Comparison of ENCODE assay signal across 22 cellular contexts in genomic region chr5:36664762-36665161, GRCh38. TPM values are rescaled to one million over a fixed set of nuclear protein-coding genes. Genes with fewer than 3 reads are reported as not detected.
A peak's percentile ranks its signal among the peaks of the same experiment; 100 is the strongest.
DNase-seq lines count a peak whose midpoint lies in the region; ATAC-seq and TF ChIP-seq lines count a peak whose summit lies in the region.
"Had no signal": no experiment of that assay in that cellular context is flagged by ENCODE, and none has a peak within 500 bp of the region (broad histone marks: within the 10 kb centered on the region; RNA-seq: fewer than 3 reads in every experiment).

No MANE protein-coding gene starts in this region.

- H3K27me3 Mint-ChIP-seq in WTC11 (ENCODE audit: low read depth) (no peaks in the 10 kb centered on the region), T-cell (peaks cover 7 to 13% of the 10 kb centered on the region in 2 donors)

- H3K9me3 Mint-ChIP-seq in WTC11, result no peaks in the 10 kb centered on the region
- no peaks in the 10 kb centered on the region for H3K9me3 Mint-ChIP-seq in T-cell
- H3K9me3 Mint-ChIP-seq: activated T-cell treated with anti-CD3 and anti-CD28 coated beads, Interleukin-2, amount 50 U/mL, for 24 hours; CD4-positive, alpha-beta T cell had no signal

- H3K4me1 Mint-ChIP-seq in WTC11 (peaks cover 45% of the 10 kb centered on the region), T-cell (no peaks in the 10 kb centered on the region)

- DNase-seq in HT1080 (ENCODE audit: low read depth) (peak; percentile 82), WTC11 (ENCODE audit: low spot score) (no peak), epithelial cell of esophagus (ENCODE audit: low read depth) (peak; percentile 67), occipital lobe (lab: John Stamatoyannopoulos, UW) (peak; percentile 9), T-cell (no peak), NCI-H2029 treated with DMSO at 0.1 percent for 48 hours (lab: John Stamatoyannopoulos, UW) (no peak)
- DNase-seq: activated CD4-positive, CD25-positive, alpha-beta regulatory T cell treated with anti-CD3 and anti-CD28 coated beads, Interleukin-2, amount 50 U/mL, for 72 hours; activated CD8-positive, alpha-beta memory T cell treated with anti-CD3 and anti-CD28 coated beads for 24 hours; activated naive CD4-positive, alpha-beta T cell treated with Interleukin-2 at 50 U/mL for 16 hours; activated T-cell treated with anti-CD3 and anti-CD28 coated beads, Interleukin-2, amount 50 U/mL, for 24 hours; CD4-positive, alpha-beta T cell; DMS153; effector CD8-positive, alpha-beta T cell; NCI-H187; nephron progenitor cell; Right ventricle myocardium superior had no signal

- TF ChIP-seq CTCF in WTC11 (IDR thresholded peaks at IDR 0.05) (no peak), epithelial cell of esophagus (IDR thresholded peaks at IDR 0.05; ENCODE audit: insufficient read depth, low read depth, low read length, missing control alignments) (no peak)

- H3K36me3 Mint-ChIP-seq in WTC11, result peaks cover 12% of the 10 kb centered on the region
- H3K36me3 Mint-ChIP-seq in T-cell, result no peaks in the 10 kb centered on the region

- POLR2A ChIA-PET in WTC11 (lab: Charles Lee), result no interaction called here
- POLR2A ChIA-PET in T-cell (lab: Charles Lee), result no interaction called here

- H3K4me3 Mint-ChIP-seq in WTC11 (no peak overlapping the region), T-cell (no peak overlapping the region)
- H3K4me3 Mint-ChIP-seq: activated T-cell treated with anti-CD3 and anti-CD28 coated beads, Interleukin-2, amount 50 U/mL, for 24 hours; CD4-positive, alpha-beta T cell; nephron progenitor cell had no signal

- CTCF ChIA-PET in WTC11 (lab: Charles Lee), result interaction anchor here (0.6 to 1.0 kb wide), 2 partner anchors 10 to 42 kb away, joined by 3 to 4 read pairs; no protein-coding TSS in a partner anchor
- CTCF ChIA-PET in T-cell (lab: Charles Lee), result no interaction called here

- H3K27ac Mint-ChIP-seq in WTC11 (no peak overlapping the region), T-cell (no peak overlapping the region)
- H3K27ac Mint-ChIP-seq: activated T-cell treated with anti-CD3 and anti-CD28 coated beads, Interleukin-2, amount 50 U/mL, for 24 hours; CD4-positive, alpha-beta T cell; nephron progenitor cell had no signal

- no peak overlapping the region for H3K4me3 ChIP-seq in epithelial cell of esophagus (ENCODE audit: low read length)
- H3K4me3 ChIP-seq: HAP-1, K562 had no signal

- ATAC-seq in WTC11 (peak; percentile 53), GM21529 (IDR thresholded peaks at IDR 0.05; ENCODE audit: unreplicated experiment) (no peak), SK-N-SH treated with all-trans-retinoic acid at 6 μM for 48 hours (no peak), T-cell (replicated peaks in 1 of 4) (no peak)
- ATAC-seq: K562, left lobe of liver had no signal

TF ChIP-seq in WTC11, 78 proteins besides CTCF, POLR2A, EP300 and RAD21 (continues in another document):
- TF ChIP-seq PRRX2 (CRISPR knock-in tag; IDR thresholded peaks at IDR 0.05) (no peak), STAT6 (CRISPR knock-in tag; conservative IDR thresholded peaks at IDR 0.05; ENCODE audit: low read depth) (no peak), HMGXB4 (CRISPR knock-in tag; IDR thresholded peaks at IDR 0.05) (no peak), SOX15 (CRISPR knock-in tag; IDR thresholded peaks at IDR 0.05) (no peak), TP53 (CRISPR knock-in tag; IDR thresholded peaks at IDR 0.05) (no peak)

TF ChIP-seq in SK-N-SH treated with all-trans-retinoic acid at 6 μM for 48 hours, 23 proteins besides CTCF, POLR2A, EP300 and RAD21:
- no peak for TF ChIP-seq ZNF565 (CRISPR knock-in tag; conservative IDR thresholded peaks at IDR 0.05; ENCODE audit: low read depth)
- TF ChIP-seq ZC3H10 (CRISPR knock-in tag; IDR thresholded peaks at IDR 0.05), result no peak
- TF ChIP-seq ZNF8 (CRISPR knock-in tag; IDR thresholded peaks at IDR 0.05), result no peak
- TF ChIP-seq CSRNP3 (CRISPR knock-in tag; IDR thresholded peaks at IDR 0.05), result no peak
- no peak for TF ChIP-seq ISL1 (CRISPR knock-in tag; IDR thresholded peaks at IDR 0.05)
- TF ChIP-seq RARB (CRISPR knock-in tag; IDR thresholded peaks at IDR 0.05), result no peak
- TF ChIP-seq TSHZ2 (CRISPR knock-in tag; IDR thresholded peaks at IDR 0.05), result no peak
- no peak for TF ChIP-seq ESRRG (CRISPR knock-in tag; IDR thresholded peaks at IDR 0.05)
- TF ChIP-seq ZFP30 (CRISPR knock-in tag; IDR thresholded peaks at IDR 0.05), result no peak

RNA-seq across cellular contexts. Expression of gene SLC1A3, which starts 58.4 kb away (rescaled TPM):
- 23.7 and 27.1 TPM in 2 replicates for total RNA-seq in HT1080 (2014; rRNA removed; shearing (Covaris generic))
- polyA plus RNA-seq in HT1080 (2015; cell fraction: cytosol; rRNA removed), result 4.6 and 4.7 TPM in 2 replicates
- 21.9 and 27.9 TPM in 2 replicates for polyA plus RNA-seq in HT1080 (2015; cell fraction: nucleus; rRNA removed)
- total RNA-seq in WTC11 (2021), result 45.9 to 77.9 TPM (median 53.8 TPM) in 3 replicates
- total RNA-seq in occipital lobe, result 243 TPM
- under 1 TPM in 3 of 5 donors, not detected in 2; 0.12 to 0.25 (median 0.23) TPM for total RNA-seq in T-cell
- total RNA-seq: CD4-positive, alpha-beta T cell; glomerular endothelial cell had no signal
- polyA plus RNA-seq: K562 had no signal

Comparison
In these comparisons a context has a peak if more than half of its experiments do, and no peak if none do; other contexts are left out.
1. DNase-seq: peak in HT1080 (single experiment), epithelial cell of esophagus (single experiment) and occipital lobe (single experiment); none in WTC11 (single experiment), T-cell (0 of 34) and NCI-H2029 treated with DMSO at 0.1 percent for 48 hours (single experiment).
2. RNA of gene SLC1A3, which starts 58.4 kb away (total RNA-seq): 243 TPM in occipital lobe (single experiment), 45.9 to 77.9 TPM in WTC11 and 23.7 to 27.1 TPM in HT1080; 0.12 to 0.25 TPM in T-cell; every median in the first group is over 10 times any median in the second.